ENCODE assay signal across 10 cellular contexts in genomic region chr15:77066961-77067690, GRCh38. TPM values are rescaled to one million over a fixed set of nuclear protein-coding genes. Genes with fewer than 3 reads are reported as not detected.
A peak's percentile ranks its signal among the peaks of the same experiment; 100 is the strongest.
DNase-seq lines count a peak whose midpoint lies in the region; TF ChIP-seq lines count a peak whose summit lies in the region.
"Had no signal": no experiment of that assay in that cellular context is flagged by ENCODE, and none has a peak within 500 bp of the region (broad histone marks: within the 10 kb centered on the region; RNA-seq: fewer than 3 reads in every experiment).

No MANE protein-coding gene starts in this region.

- H3K4me3 Mint-ChIP-seq in dendritic cell treated with granulocyte-macrophage colony-stimulating factor and Interleukin-4, amounts not matched to agents 40 ng/mL and 50 ng/mL, for 4 days, result no peak overlapping the region
- no peak overlapping the region for H3K4me3 Mint-ChIP-seq in neural progenitor cell
- H3K4me3 Mint-ChIP-seq: activated CD4-positive, alpha-beta memory T cell treated with anti-CD3 and anti-CD28 coated beads, Interleukin-2, amount 10 ng/mL, durations not matched to agents 7 days and 5 days had no signal

- H4K20me1 ChIP-seq in neural progenitor cell (ENCODE audit: low read depth), result peaks cover 83% of the 10 kb centered on the region

- peaks cover 6% of the 10 kb centered on the region for H3K36me3 Mint-ChIP-seq in dendritic cell treated with granulocyte-macrophage colony-stimulating factor and Interleukin-4, amounts not matched to agents 40 ng/mL and 50 ng/mL, for 4 days (ENCODE audit: low read depth)
- H3K36me3 Mint-ChIP-seq in neural progenitor cell, result peaks cover 14% of the 10 kb centered on the region

- no peak overlapping the region for H3K9ac ChIP-seq in neural progenitor cell

- H3K27me3 Mint-ChIP-seq in dendritic cell treated with granulocyte-macrophage colony-stimulating factor and Interleukin-4, amounts not matched to agents 40 ng/mL and 50 ng/mL, for 4 days, result no peaks in the 10 kb centered on the region
- peaks cover 2% of the 10 kb centered on the region for H3K27me3 Mint-ChIP-seq in neural progenitor cell (ENCODE audit: insufficient read depth, low read depth)

- H3K4me2 ChIP-seq in neural progenitor cell, result peak overlapping the region; percentile 20

- no peaks in the 10 kb centered on the region for H3K36me3 ChIP-seq in neural progenitor cell
- H3K36me3 ChIP-seq: thyroid gland had no signal

- peaks cover 59% of the 10 kb centered on the region for H3K4me1 Mint-ChIP-seq in dendritic cell treated with granulocyte-macrophage colony-stimulating factor and Interleukin-4, amounts not matched to agents 40 ng/mL and 50 ng/mL, for 4 days (ENCODE audit: low read depth)
- peaks cover 40% of the 10 kb centered on the region for H3K4me1 Mint-ChIP-seq in neural progenitor cell

- H3K27ac ChIP-seq in neural progenitor cell, result no peak overlapping the region
- H3K27ac ChIP-seq: thyroid gland had no signal

- peaks cover 8% of the 10 kb centered on the region for H3F3A ChIP-seq in neural progenitor cell (ENCODE audit: low read depth)

- H3K4me1 ChIP-seq in neural progenitor cell, result peaks cover 25% of the 10 kb centered on the region

- peaks cover 84% of the 10 kb centered on the region for H3K79me2 ChIP-seq in neural progenitor cell (ENCODE audit: low read depth)

- no peak overlapping the region for H2AFZ ChIP-seq in neural progenitor cell (replicated peaks)

- no peak overlapping the region for H3K4me3 ChIP-seq in neural progenitor cell
- H3K4me3 ChIP-seq: thyroid gland had no signal

- peak; percentile 80 for DNase-seq in EH (ENCODE audit: low read depth)
- peak; percentile 5 for DNase-seq in NCI-H146 treated with DMSO at 0.1 percent for 48 hours (lab: John Stamatoyannopoulos, UW; ENCODE audit: unreplicated experiment)
- DNase-seq in neural progenitor cell (ENCODE audit: low spot score), result no peak
- DNase-seq in dedifferentiated amniotic fluid mesenchymal stem cell (ENCODE audit: extremely low spot score), result no peak
- DNase-seq in pons (ENCODE audit: low spot score), result no peak
- no peak for DNase-seq in stimulated activated CD4-positive, alpha-beta T cell treated with anti-CD3 and anti-CD28 coated beads, Interleukin-15, amount 100 ng/mL, for 24 hours
- no peak for DNase-seq in mucosa of gallbladder (ENCODE audit: low spot score)
- DNase-seq: activated CD4-positive, alpha-beta memory T cell treated with anti-CD3 and anti-CD28 coated beads, Interleukin-2, amount 10 ng/mL, durations not matched to agents 7 days and 5 days; thyroid gland had no signal

- intact Hi-C loops in dendritic cell treated with granulocyte-macrophage colony-stimulating factor and Interleukin-4, amounts not matched to agents 40 ng/mL and 50 ng/mL, for 4 days (cut with micrococcal nuclease), result no loop called here

- peak overlapping the region; percentile 76 for H3K27ac Mint-ChIP-seq in dendritic cell treated with granulocyte-macrophage colony-stimulating factor and Interleukin-4, amounts not matched to agents 40 ng/mL and 50 ng/mL, for 4 days
- H3K27ac Mint-ChIP-seq in neural progenitor cell, result no peak overlapping the region
- H3K27ac Mint-ChIP-seq: activated CD4-positive, alpha-beta memory T cell treated with anti-CD3 and anti-CD28 coated beads, Interleukin-2, amount 10 ng/mL, durations not matched to agents 7 days and 5 days had no signal

- no peak for TF ChIP-seq CTCF in neural progenitor cell (IDR thresholded peaks at IDR 0.05)

- H3K27me3 ChIP-seq in neural progenitor cell, result no peaks in the 10 kb centered on the region
- H3K27me3 ChIP-seq: thyroid gland had no signal

- no peaks in the 10 kb centered on the region for H3K9me3 ChIP-seq in neural progenitor cell (ENCODE audit: low read depth)
- H3K9me3 ChIP-seq: thyroid gland had no signal

- H3K9me3 Mint-ChIP-seq in dendritic cell treated with granulocyte-macrophage colony-stimulating factor and Interleukin-4, amounts not matched to agents 40 ng/mL and 50 ng/mL, for 4 days, result no peaks in the 10 kb centered on the region
- H3K9me3 Mint-ChIP-seq in neural progenitor cell, result no peaks in the 10 kb centered on the region
- H3K9me3 Mint-ChIP-seq: activated CD4-positive, alpha-beta memory T cell treated with anti-CD3 and anti-CD28 coated beads, Interleukin-2, amount 10 ng/mL, durations not matched to agents 7 days and 5 days had no signal

RNA-seq across cellular contexts. Expression of gene TSPAN3, which starts 3.8 kb away (rescaled TPM):
- 331 and 474 TPM in 2 replicates for total RNA-seq in neural progenitor cell (ENCODE audit: low replicate concordance)
- total RNA-seq in mucosa of gallbladder, result 430 TPM

Comparison
In these comparisons a context has a peak if more than half of its experiments do, and no peak if none do; other contexts are left out.
1. DNase-seq: peak in EH (single experiment) and NCI-H146 treated with DMSO at 0.1 percent for 48 hours (single experiment); none in neural progenitor cell (single experiment), dedifferentiated amniotic fluid mesenchymal stem cell (single experiment), pons (single experiment), stimulated activated CD4-positive, alpha-beta T cell treated with anti-CD3 and anti-CD28 coated beads, Interleukin-15, amount 100 ng/mL, for 24 hours (single experiment) and mucosa of gallbladder (single experiment).